16 cellular contexts compared by ENCODE assay signal in genomic region chr5:43572357-43572756, GRCh38. TPM values are rescaled to one million over a fixed set of nuclear protein-coding genes. Genes with fewer than 3 reads are reported as not detected.
DNase-seq lines count a peak whose midpoint lies in the region; ATAC-seq and TF ChIP-seq lines count a peak whose summit lies in the region.
"Had no signal": no experiment of that assay in that cellular context is flagged by ENCODE, and none has a peak within 500 bp of the region (broad histone marks: within the 10 kb centered on the region; RNA-seq: fewer than 3 reads in every experiment).

No MANE protein-coding gene starts in this region.

- in situ Hi-C loops in KBM-7 (cut with MboI; ENCODE audit: low pct_unique_long_range_greater_than_20kb, low sequenced_read_pairs): no loop called here

- H3K9me3 ChIP-seq in SK-N-MC (ENCODE audit: low read depth, low read length): peaks cover 5% of the 10 kb centered on the region; the same call in 1 of the 2 replicates
- H3K9me3 ChIP-seq in heart left ventricle: no peaks in the 10 kb centered on the region
- H3K9me3 ChIP-seq in prostate gland: no peaks in the 10 kb centered on the region
- H3K9me3 ChIP-seq: Peyer's patch had no signal

- TF ChIP-seq POLR2A in heart left ventricle (IDR thresholded peaks at IDR 0.05) (no peak), prostate gland (IDR thresholded peaks at IDR 0.05) (no peak)

- H3K9ac ChIP-seq in SK-N-MC (ENCODE audit: insufficient read length): peak overlapping the region; percentile 51

- WGBS in heart left ventricle, 4 donors: 29 to 39% (median 36%) methylated on average over 2 of the region's 2 CpGs
- WGBS in prostate gland: 17% methylated on average over 2 of the region's 2 CpGs

- H3K36me3 ChIP-seq in SK-N-MC (ENCODE audit: insufficient read depth, low read length) (peaks cover 7% of the 10 kb centered on the region), heart left ventricle (peaks cover 0 to 16% (median 2%) of the 10 kb centered on the region in 9 donors), prostate gland (no peaks in the 10 kb centered on the region), H7 (replicated peaks; ENCODE audit: control insufficient read depth, insufficient read depth, low read length) (no peaks in the 10 kb centered on the region)

- no peak overlapping the region for H3K4me3 ChIP-seq in AG10803 (ENCODE audit: low read length)
- H3K4me3 ChIP-seq in SK-N-MC: no peak overlapping the region
- H3K4me3 ChIP-seq in heart left ventricle: no peak overlapping the region
- no peak overlapping the region for H3K4me3 ChIP-seq in prostate gland
- H3K4me3 ChIP-seq in foreskin fibroblast (ENCODE audit: low read depth in 1 of 2, low read length in 2 of 2): no peak overlapping the region
- H3K4me3 ChIP-seq in H7 (ENCODE audit: insufficient read depth, low read depth, low read length): no peak overlapping the region
- H3K4me3 ChIP-seq: Peyer's patch had no signal

- H3K27ac ChIP-seq in SK-N-MC (peak overlapping the region; percentile 54; the same call in 1 of the 2 replicates), heart left ventricle (peak overlapping the region in 11 of 12 donors; percentile 60 to 83 (median 71)), prostate gland (no peak overlapping the region)

- peak; percentile 41 to 88 (median 78) for ATAC-seq in heart left ventricle
- ATAC-seq: stimulated activated naive CD8-positive, alpha-beta T cell treated with anti-CD3 and anti-CD28 coated beads, Interleukin-15, Interleukin-2, amounts not matched to agents 100 U/mL and 50 U/mL, for 24 hours had no signal

- DNase-seq in AG10803 (ENCODE audit: low read depth) (peak; percentile 33), SK-N-MC (ENCODE audit: low read depth, low spot score) (no peak), heart left ventricle (peak in 1 of 5 donors; percentile 22), prostate gland (ENCODE audit: low spot score) (peak; percentile 42), foreskin fibroblast (no peak), H7 (no peak), KBM-7 (no peak)
- DNase-seq in stimulated activated CD4-positive, alpha-beta T cell treated with anti-CD3 and anti-CD28 coated beads, Interleukin-12 subunit alpha, Interleukin-12 subunit beta, amount 100 ng/mL, for 4 hours: no peak
- DNase-seq: activated CD8-positive, alpha-beta memory T cell treated with anti-CD3 and anti-CD28 coated beads for 24 hours; CD4-positive, alpha-beta memory T cell; DMS79 treated with DMSO at 0.1 percent for 48 hours; head of caudate nucleus; NCI-H1048; Peyer's patch; posterior cingulate gyrus; stimulated activated naive CD8-positive, alpha-beta T cell treated with anti-CD3 and anti-CD28 coated beads, Interleukin-15, Interleukin-2, amounts not matched to agents 100 U/mL and 50 U/mL, for 24 hours had no signal

- H3K27me3 ChIP-seq in heart left ventricle: no peaks in the 10 kb centered on the region
- no peaks in the 10 kb centered on the region for H3K27me3 ChIP-seq in prostate gland (replicated peaks; ENCODE audit: insufficient read depth)
- H3K27me3 ChIP-seq in H7 (ENCODE audit: control insufficient read depth, insufficient read depth, low read length): no peaks in the 10 kb centered on the region
- H3K27me3 ChIP-seq: Peyer's patch had no signal

- TF ChIP-seq CTCF in AG10803 (conservative IDR thresholded peaks at IDR 0.05; ENCODE audit: low read length) (no peak), heart left ventricle (IDR thresholded peaks at IDR 0.05) (no peak), prostate gland (IDR thresholded peaks at IDR 0.05) (no peak), foreskin fibroblast (IDR thresholded peaks at IDR 0.05; ENCODE audit: low read depth, low read length) (no peak)

- intact Hi-C loops in heart left ventricle (cut with DNase I) (loop anchor here in 1 of 10 donors (2.0 kb wide), 1 partner anchor 30 kb away; the partner anchor contains the start of gene NNT), prostate gland (cut with DNase I) (loop anchor here (2.0 kb wide), 1 partner anchor 16 kb away; the partner anchor contains the start of gene PAIP1)

- peaks cover 0 to 38% (median 18%) of the 10 kb centered on the region in 12 donors for H3K4me1 ChIP-seq in heart left ventricle
- H3K4me1 ChIP-seq in prostate gland (replicated peaks): no peaks in the 10 kb centered on the region
- H3K4me1 ChIP-seq: Peyer's patch had no signal

RNA-seq across cellular contexts. Expression of gene PAIP1, which starts 15.5 kb away (rescaled TPM):
- total RNA-seq in heart left ventricle (100 to 1,000 TPM in 8 of 9 donors, 10 to 100 TPM in 1; 99.8 to 173 (median 140) TPM), prostate gland (100 to 1,000 TPM in 1 of 2 donors, 10 to 100 TPM in 1; 84.6 to 150 TPM)
- polyA plus RNA-seq in heart left ventricle: 100 to 1,000 TPM in 1 of 2 donors, 10 to 100 TPM in 1; 84.7 to 112 TPM
- total RNA-seq in H7 (2014; rRNA removed; shearing (Covaris generic)): 117 TPM in 2 replicates

RNA-seq across cellular contexts. Expression of gene NNT, which starts 30.6 kb away (rescaled TPM):
- 100 to 1,000 TPM; 206 to 631 (median 475) TPM for total RNA-seq in heart left ventricle
- 100 to 1,000 TPM in 1 of 2 donors, 10 to 100 TPM in 1; 53.8 to 119 TPM for polyA plus RNA-seq in heart left ventricle
- total RNA-seq in prostate gland: 10 to 100 TPM; 30.6 to 31.4 TPM
- total RNA-seq in H7 (2014; rRNA removed; shearing (Covaris generic)): 28.8 and 49.1 TPM in 2 replicates

RNA-seq across cellular contexts. Expression of gene C5orf34, which starts 57.4 kb away (rescaled TPM):
- total RNA-seq in heart left ventricle: 1 to 10 TPM in 2 of 9 donors, under 1 TPM in 7; 0.19 to 1.6 (median 0.60) TPM
- under 1 TPM; 0.19 to 0.54 TPM for polyA plus RNA-seq in heart left ventricle
- total RNA-seq in prostate gland: 1 to 10 TPM; 1.5 to 4.5 TPM
- total RNA-seq in H7 (2014; rRNA removed; shearing (Covaris generic)): 20.1 and 24.8 TPM in 2 replicates

Comparison
In these comparisons a context has a peak if more than half of its experiments do, and no peak if none do; other contexts are left out.
1. DNase-seq: peak in AG10803 (single experiment) and prostate gland (single experiment); none in SK-N-MC (single experiment), stimulated activated CD4-positive, alpha-beta T cell treated with anti-CD3 and anti-CD28 coated beads, Interleukin-12 subunit alpha, Interleukin-12 subunit beta, amount 100 ng/mL, for 4 hours (single experiment), foreskin fibroblast (0 of 2), H7 (single experiment) and KBM-7 (single experiment).
2. H3K27ac ChIP-seq: peak in SK-N-MC (single experiment) and heart left ventricle (11 of 12); none in prostate gland (0 of 2).